Comparison of ENCODE assay signal across 23 cellular contexts in the genomic region with DNA sequence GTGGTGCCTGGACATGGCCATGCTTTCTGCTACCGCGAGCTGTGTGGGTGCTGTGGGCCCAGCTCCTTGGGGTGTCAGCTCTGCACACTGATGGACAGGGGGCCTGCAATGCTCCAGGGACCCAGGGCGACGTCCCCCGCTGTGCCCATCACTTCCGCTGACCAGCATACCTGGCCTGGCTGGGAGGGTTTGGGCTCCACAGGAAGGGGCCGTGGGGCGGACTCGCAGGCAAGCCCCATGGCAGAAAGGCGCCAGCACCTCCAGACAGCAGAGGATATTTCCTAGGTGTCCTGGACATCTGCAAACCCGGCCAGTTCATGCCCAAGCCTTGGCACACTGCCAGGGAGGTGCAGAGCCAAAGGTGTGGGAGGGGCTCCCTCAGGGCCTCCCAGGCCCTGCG.
DNase-seq lines count a peak whose midpoint lies in the region; ATAC-seq, FAIRE-seq and TF ChIP-seq lines count a peak whose summit lies in the region.
"Had no signal": no experiment of that assay in that cellular context is flagged by ENCODE, and none has a peak within 500 bp of the region (broad histone marks: within the 10 kb centered on the region; RNA-seq: fewer than 3 reads in every experiment).

No MANE protein-coding gene starts in this region.

- TF ChIP-seq CTCF in natural killer cell (IDR thresholded peaks at IDR 0.05) (no peak), type B pancreatic cell (conservative IDR thresholded peaks at IDR 0.05) (no peak), kidney (IDR thresholded peaks at IDR 0.05; ENCODE audit: borderline replicate concordance, extremely low read depth, insufficient read depth) (no peak)

- no peaks in the 10 kb centered on the region for H3K36me3 ChIP-seq in naive thymus-derived CD4-positive, alpha-beta T cell (ENCODE audit: control insufficient read depth in 2 of 3, insufficient read depth in 3 of 3, low read length in 3 of 3)
- H3K36me3 ChIP-seq in mesenchymal stem cell (ENCODE audit: control insufficient read depth in 1 of 2, insufficient read depth in 2 of 2, low read depth in 1 of 2, low read length in 2 of 2) (no peaks in the 10 kb centered on the region), kidney (ENCODE audit: control insufficient read depth in 1 of 2, insufficient read depth in 2 of 2, low read length in 2 of 2) (no peaks in the 10 kb centered on the region)
- H3K36me3 ChIP-seq: BE2C had no signal

- H4K91ac ChIP-seq in mesenchymal stem cell (ENCODE audit: low read length), result no peak overlapping the region

- no peak overlapping the region for H2BK12ac ChIP-seq in mesenchymal stem cell (ENCODE audit: low read length in 2 of 2)

- H4K8ac ChIP-seq in mesenchymal stem cell (ENCODE audit: low read length), result no peak overlapping the region

- peak; percentile 60 for DNase-seq in natural killer cell treated with Interleukin-12 subunit alpha and Interleukin-12 subunit beta and Interleukin-15 and Interleukin-18, amount 100 ng/mL, for 72 hours (ENCODE audit: low spot score)
- DNase-seq in natural killer cell (no peak), islet precursor cell (peak; percentile 48), mesenchymal stem cell (no peak), type B pancreatic cell (ENCODE audit: extremely low spot score, unreplicated experiment) (no peak), kidney (no peak)
- DNase-seq in naive thymus-derived CD4-positive, alpha-beta T cell, result no peak
- DNase-seq: ACHN; BE2C; C1 segment of cervical spinal cord; CD4-positive, CD25-positive, alpha-beta regulatory T cell; CD8-positive, alpha-beta memory T cell; COR-L47; DMS 273 treated with DMSO at 0.1 percent for 48 hours; DMS53; DND-41; EL; GM23248; HCEC 1CT had no signal

- no peak overlapping the region for H3K4me3 ChIP-seq in naive thymus-derived CD4-positive, alpha-beta T cell (ENCODE audit: low read length)
- H3K4me3 ChIP-seq in mesenchymal stem cell (ENCODE audit: insufficient read depth in 1 of 2, low read depth in 1 of 2, low read length in 2 of 2), result no peak overlapping the region
- no peak overlapping the region for H3K4me3 ChIP-seq in kidney (ENCODE audit: low read length in 2 of 2)
- H3K4me3 ChIP-seq: GM23248 had no signal

- intact Hi-C loops in natural killer cell (cut with micrococcal nuclease), result no loop called here
- intact Hi-C loops in naive thymus-derived CD4-positive, alpha-beta T cell (cut with micrococcal nuclease), result no loop called here
- intact Hi-C loops in kidney (cut with DNase I), result no loop called here

- no peak overlapping the region for H3K27ac Mint-ChIP-seq in natural killer cell treated with Interleukin-12 subunit alpha and Interleukin-12 subunit beta and Interleukin-15 and Interleukin-18, amount 100 ng/mL, for 72 hours
- H3K27ac Mint-ChIP-seq in natural killer cell (no peak overlapping the region), type B pancreatic cell (no peak overlapping the region)
- H3K27ac Mint-ChIP-seq in naive thymus-derived CD4-positive, alpha-beta T cell, result no peak overlapping the region
- no peak overlapping the region for H3K27ac Mint-ChIP-seq in stimulated activated memory B cell treated with anti-CD40 and anti-IgM and Interleukin-4, amounts not matched to agents 10 μg/mL and 1 μg/mL and 100 μg/mL, for 72 hours
- H3K27ac Mint-ChIP-seq: CD4-positive, CD25-positive, alpha-beta regulatory T cell; CD8-positive, alpha-beta memory T cell had no signal

- no peak overlapping the region for H3K4me3 Mint-ChIP-seq in natural killer cell treated with Interleukin-12 subunit alpha and Interleukin-12 subunit beta and Interleukin-15 and Interleukin-18, amount 100 ng/mL, for 72 hours
- H3K4me3 Mint-ChIP-seq in natural killer cell (no peak overlapping the region), type B pancreatic cell (no peak overlapping the region)
- H3K4me3 Mint-ChIP-seq in naive thymus-derived CD4-positive, alpha-beta T cell, result no peak overlapping the region
- no peak overlapping the region for H3K4me3 Mint-ChIP-seq in stimulated activated memory B cell treated with anti-CD40 and anti-IgM and Interleukin-4, amounts not matched to agents 10 μg/mL and 1 μg/mL and 100 μg/mL, for 72 hours
- H3K4me3 Mint-ChIP-seq: CD4-positive, CD25-positive, alpha-beta regulatory T cell; CD8-positive, alpha-beta memory T cell had no signal

- H3K79me1 ChIP-seq in mesenchymal stem cell (replicated peaks; ENCODE audit: low read length, poor library complexity, severe bottlenecking), result no peaks in the 10 kb centered on the region

- no peak overlapping the region for H3K27ac ChIP-seq in naive thymus-derived CD4-positive, alpha-beta T cell (ENCODE audit: low read depth, low read length)
- H3K27ac ChIP-seq in mesenchymal stem cell (ENCODE audit: low read length, poor library complexity, severe bottlenecking), result no peak overlapping the region
- no peak overlapping the region for H3K27ac ChIP-seq in kidney (ENCODE audit: low read depth in 2 of 2, low read length in 2 of 2)
- H3K27ac ChIP-seq: GM23248 had no signal

- CTCF ChIA-PET in naive thymus-derived CD4-positive, alpha-beta T cell (lab: Charles Lee), result no interaction called here

- H2BK120ac ChIP-seq in mesenchymal stem cell (ENCODE audit: low read depth, low read length), result no peak overlapping the region

- no peak overlapping the region for H2AK5ac ChIP-seq in mesenchymal stem cell (ENCODE audit: low read length, severe bottlenecking)

- H2BK5ac ChIP-seq in mesenchymal stem cell (ENCODE audit: low read depth, low read length, poor library complexity, severe bottlenecking), result no peak overlapping the region

- H3K4me2 ChIP-seq in mesenchymal stem cell (ENCODE audit: low read length, poor library complexity, severe bottlenecking), result no peak overlapping the region

- H3K4me1 ChIP-seq in naive thymus-derived CD4-positive, alpha-beta T cell (ENCODE audit: control insufficient read depth in 2 of 2, insufficient read depth in 2 of 2, low read length in 2 of 2), result no peaks in the 10 kb centered on the region
- H3K4me1 ChIP-seq in mesenchymal stem cell (ENCODE audit: control insufficient read depth, insufficient read depth, low read depth, low read length), result no peaks in the 10 kb centered on the region
- peaks cover 0 to 3% of the 10 kb centered on the region in 2 donors for H3K4me1 ChIP-seq in kidney (ENCODE audit: control insufficient read depth in 1 of 2, insufficient read depth in 1 of 2, low read depth in 1 of 2, low read length in 2 of 2)
- H3K4me1 ChIP-seq: BE2C had no signal

- H3K4me1 Mint-ChIP-seq in natural killer cell treated with Interleukin-12 subunit alpha and Interleukin-12 subunit beta and Interleukin-15 and Interleukin-18, amount 100 ng/mL, for 72 hours (ENCODE audit: low read depth in 2 of 2), result no peaks in the 10 kb centered on the region
- H3K4me1 Mint-ChIP-seq in natural killer cell, result no peaks in the 10 kb centered on the region
- no peaks in the 10 kb centered on the region for H3K4me1 Mint-ChIP-seq in naive thymus-derived CD4-positive, alpha-beta T cell
- H3K4me1 Mint-ChIP-seq in stimulated activated memory B cell treated with anti-CD40 and anti-IgM and Interleukin-4, amounts not matched to agents 10 μg/mL and 1 μg/mL and 100 μg/mL, for 72 hours, result no peaks in the 10 kb centered on the region
- peaks cover 25% of the 10 kb centered on the region for H3K4me1 Mint-ChIP-seq in type B pancreatic cell (ENCODE audit: unreplicated experiment)
- H3K4me1 Mint-ChIP-seq: CD4-positive, CD25-positive, alpha-beta regulatory T cell; CD8-positive, alpha-beta memory T cell had no signal

- 86% methylated on average over 12 of the region's 12 CpGs for WGBS in mesenchymal stem cell

- no peak overlapping the region for H3K4ac ChIP-seq in mesenchymal stem cell (ENCODE audit: low read depth in 1 of 2, low read length in 2 of 2)

- FAIRE-seq in kidney (lab: Jason Lieb, UNC), result no peak
- FAIRE-seq: A204.1, GM12891, GM19239 had no signal

- no peaks in the 10 kb centered on the region for H3K36me3 Mint-ChIP-seq in natural killer cell treated with Interleukin-12 subunit alpha and Interleukin-12 subunit beta and Interleukin-15 and Interleukin-18, amount 100 ng/mL, for 72 hours
- H3K36me3 Mint-ChIP-seq in natural killer cell (no peaks in the 10 kb centered on the region), type B pancreatic cell (no peaks in the 10 kb centered on the region)
- H3K36me3 Mint-ChIP-seq in naive thymus-derived CD4-positive, alpha-beta T cell, result no peaks in the 10 kb centered on the region
- no peaks in the 10 kb centered on the region for H3K36me3 Mint-ChIP-seq in stimulated activated memory B cell treated with anti-CD40 and anti-IgM and Interleukin-4, amounts not matched to agents 10 μg/mL and 1 μg/mL and 100 μg/mL, for 72 hours
- H3K36me3 Mint-ChIP-seq: CD4-positive, CD25-positive, alpha-beta regulatory T cell; CD8-positive, alpha-beta memory T cell had no signal

- peaks cover 4 to 5% of the 10 kb centered on the region in 2 donors for H3K27me3 Mint-ChIP-seq in natural killer cell treated with Interleukin-12 subunit alpha and Interleukin-12 subunit beta and Interleukin-15 and Interleukin-18, amount 100 ng/mL, for 72 hours
- H3K27me3 Mint-ChIP-seq in natural killer cell (ENCODE audit: low read depth in 2 of 2), result no peaks in the 10 kb centered on the region
- peaks cover 2 to 19% (median 5%) of the 10 kb centered on the region in 5 donors for H3K27me3 Mint-ChIP-seq in naive thymus-derived CD4-positive, alpha-beta T cell
- peaks cover 15% of the 10 kb centered on the region for H3K27me3 Mint-ChIP-seq in stimulated activated memory B cell treated with anti-CD40 and anti-IgM and Interleukin-4, amounts not matched to agents 10 μg/mL and 1 μg/mL and 100 μg/mL, for 72 hours
- peaks cover 26% of the 10 kb centered on the region for H3K27me3 Mint-ChIP-seq in type B pancreatic cell
- H3K27me3 Mint-ChIP-seq: CD4-positive, CD25-positive, alpha-beta regulatory T cell had no signal

- peak; percentile 3 to 55 for ATAC-seq in natural killer cell treated with Interleukin-12 subunit alpha and Interleukin-12 subunit beta and Interleukin-15 and Interleukin-18, amount 100 ng/mL, for 72 hours
- ATAC-seq in natural killer cell, result no peak
- ATAC-seq in naive thymus-derived CD4-positive, alpha-beta T cell, result peak; percentile 14
- ATAC-seq in stimulated activated memory B cell treated with anti-CD40 and anti-IgM and Interleukin-4, amounts not matched to agents 10 μg/mL and 1 μg/mL and 100 μg/mL, for 72 hours, result peak; percentile 11

- H3K14ac ChIP-seq in mesenchymal stem cell (ENCODE audit: low read length in 2 of 2), result no peak overlapping the region

- no peak overlapping the region for H3K23ac ChIP-seq in mesenchymal stem cell (ENCODE audit: low read length in 2 of 2)

- H3K9ac ChIP-seq in mesenchymal stem cell (ENCODE audit: low read length) (no peak overlapping the region), kidney (ENCODE audit: low read length in 2 of 2) (no peak overlapping the region)
- H3K9ac ChIP-seq: GM23248 had no signal

- H3K27me3 ChIP-seq in naive thymus-derived CD4-positive, alpha-beta T cell (ENCODE audit: control insufficient read depth in 2 of 2, insufficient read depth in 2 of 2, low read length in 2 of 2), result no peaks in the 10 kb centered on the region
- peaks cover 0 to 29% of the 10 kb centered on the region in 2 experiments for H3K27me3 ChIP-seq in mesenchymal stem cell (ENCODE audit: control insufficient read depth in 1 of 2, insufficient read depth in 1 of 2, low read length in 2 of 2)
- H3K27me3 ChIP-seq: BE2C had no signal

- H2BK15ac ChIP-seq in mesenchymal stem cell (ENCODE audit: low read depth, poor library complexity, severe bottlenecking), result no peak overlapping the region

- no peak overlapping the region for H2AFZ ChIP-seq in mesenchymal stem cell (ENCODE audit: low read depth, low read length)
- H2AFZ ChIP-seq: GM23248 had no signal

- POLR2A ChIA-PET in naive thymus-derived CD4-positive, alpha-beta T cell (lab: Charles Lee), result no interaction called here

- H3K9me3 ChIP-seq in naive thymus-derived CD4-positive, alpha-beta T cell (ENCODE audit: control insufficient read depth in 2 of 3, low read length in 3 of 3), result no peaks in the 10 kb centered on the region
- no peaks in the 10 kb centered on the region for H3K9me3 ChIP-seq in mesenchymal stem cell (ENCODE audit: control insufficient read depth, low read length)
- no peaks in the 10 kb centered on the region for H3K9me3 ChIP-seq in kidney (ENCODE audit: control insufficient read depth in 1 of 2, low read length in 2 of 2)
- H3K9me3 ChIP-seq: BE2C had no signal

- H3K18ac ChIP-seq in mesenchymal stem cell (ENCODE audit: low read depth in 1 of 2, low read length in 2 of 2), result no peak overlapping the region

- H3K9me3 Mint-ChIP-seq in natural killer cell treated with Interleukin-12 subunit alpha and Interleukin-12 subunit beta and Interleukin-15 and Interleukin-18, amount 100 ng/mL, for 72 hours, result no peaks in the 10 kb centered on the region
- H3K9me3 Mint-ChIP-seq in natural killer cell (no peaks in the 10 kb centered on the region), type B pancreatic cell (no peaks in the 10 kb centered on the region)
- H3K9me3 Mint-ChIP-seq in naive thymus-derived CD4-positive, alpha-beta T cell, result no peaks in the 10 kb centered on the region
- H3K9me3 Mint-ChIP-seq in stimulated activated memory B cell treated with anti-CD40 and anti-IgM and Interleukin-4, amounts not matched to agents 10 μg/mL and 1 μg/mL and 100 μg/mL, for 72 hours, result no peaks in the 10 kb centered on the region
- H3K9me3 Mint-ChIP-seq: CD4-positive, CD25-positive, alpha-beta regulatory T cell; CD8-positive, alpha-beta memory T cell had no signal

Comparison
In these comparisons a context has a peak if more than half of its experiments do, and no peak if none do; other contexts are left out.
1. ATAC-seq: peak in natural killer cell treated with Interleukin-12 subunit alpha and Interleukin-12 subunit beta and Interleukin-15 and Interleukin-18, amount 100 ng/mL, for 72 hours (2 of 2), naive thymus-derived CD4-positive, alpha-beta T cell (single experiment) and stimulated activated memory B cell treated with anti-CD40 and anti-IgM and Interleukin-4, amounts not matched to agents 10 μg/mL and 1 μg/mL and 100 μg/mL, for 72 hours (single experiment); none in natural killer cell (0 of 3).
2. DNase-seq: peak in natural killer cell treated with Interleukin-12 subunit alpha and Interleukin-12 subunit beta and Interleukin-15 and Interleukin-18, amount 100 ng/mL, for 72 hours (single experiment) and islet precursor cell (single experiment); none in natural killer cell (single experiment), naive thymus-derived CD4-positive, alpha-beta T cell (0 of 9), mesenchymal stem cell (single experiment), type B pancreatic cell (single experiment) and kidney (single experiment).